29 cellular contexts compared by ENCODE assay signal in the genomic region with DNA sequence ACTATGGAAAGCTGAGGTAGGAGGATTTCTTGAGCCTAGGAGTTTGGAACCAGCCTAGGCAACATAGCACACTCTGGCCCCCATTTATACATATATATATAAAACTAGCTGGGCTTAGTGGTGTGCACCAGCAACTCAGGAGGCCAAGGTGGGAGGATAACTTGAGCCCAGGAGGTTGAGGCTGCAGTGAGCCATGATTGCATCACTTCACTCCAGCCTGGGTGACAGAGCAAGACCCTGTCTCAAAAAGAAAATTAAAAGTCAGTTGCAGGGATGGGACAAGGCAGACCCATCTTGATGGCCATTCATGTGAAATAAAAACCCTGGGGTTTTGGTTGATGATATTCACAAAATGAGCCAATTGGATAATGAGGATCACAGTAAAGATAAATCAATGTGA. TPM values are rescaled to one million over a fixed set of nuclear protein-coding genes. Genes with fewer than 3 reads are reported as not detected.
DNase-seq lines count a peak whose midpoint lies in the region; ATAC-seq, FAIRE-seq and TF ChIP-seq lines count a peak whose summit lies in the region.
"Had no signal": no experiment of that assay in that cellular context is flagged by ENCODE, and none has a peak within 500 bp of the region (broad histone marks: within the 10 kb centered on the region; RNA-seq: fewer than 3 reads in every experiment).

No MANE protein-coding gene starts in this region.

- H3K36me3 ChIP-seq in HepG2 (replicated peaks in 1 of 2; ENCODE audit: control insufficient read depth in 1 of 2, insufficient read depth in 2 of 2, low read length in 2 of 2) = peaks cover 17 to 32% of the 10 kb centered on the region in 2 experiments; a peak in 4 of 5 replicates
- H3K36me3 ChIP-seq in right lobe of liver = no peaks in the 10 kb centered on the region
- no peaks in the 10 kb centered on the region for H3K36me3 ChIP-seq in neural progenitor cell
- H3K36me3 ChIP-seq: BE2C had no signal

- TF ChIP-seq CTCF in HepG2 (CRISPR knock-in tag; IDR thresholded peaks at IDR 0.05) (no peak), right lobe of liver (IDR thresholded peaks at IDR 0.05) (no peak), RWPE1 (conservative IDR thresholded peaks at IDR 0.05; ENCODE audit: low read depth) (no peak), neural progenitor cell (IDR thresholded peaks at IDR 0.05) (no peak)

- no peaks in the 10 kb centered on the region for H4K20me1 ChIP-seq in HepG2 (ENCODE audit: insufficient read depth, low read length)
- peaks cover 6% of the 10 kb centered on the region for H4K20me1 ChIP-seq in neural progenitor cell (ENCODE audit: low read depth)
- H4K20me1 ChIP-seq: BLaER1 treated with 17β-estradiol and CSF1 and Interleukin-3, amounts not matched to agents 10 nM and 100 nM had no signal

- H3K27ac ChIP-seq in HepG2 (ENCODE audit: extremely low read length, insufficient read depth, low read length) (no peak overlapping the region), right lobe of liver (no peak overlapping the region), RWPE1 (peak overlapping the region; percentile 33), epithelial cell of prostate (peak overlapping the region; percentile 26), neural progenitor cell (peak overlapping the region; percentile 29)
- H3K27ac ChIP-seq: A549; BLaER1 treated with 17β-estradiol and CSF1 and Interleukin-3, amounts not matched to agents 10 nM and 100 nM; GM23248 had no signal

- TF ChIP-seq RAD21 in HepG2 (CRISPR knock-in tag; IDR thresholded peaks at IDR 0.05) = no peak

- CTCF ChIA-PET in HepG2 (lab: Yijun Ruan, JAX; ENCODE audit: low intra/inter-chr PET ratio, low total read pairs) (no interaction called here), RWPE1 (lab: Yijun Ruan, JAX) (no interaction called here)

- no peak for DNase-seq in HepG2 (ENCODE audit: low spot score)
- DNase-seq in right lobe of liver = no peak
- no peak for DNase-seq in RWPE1 (ENCODE audit: low spot score)
- DNase-seq in epithelial cell of prostate (ENCODE audit: low read depth, low spot score) = no peak
- no peak for DNase-seq in neural progenitor cell (ENCODE audit: low spot score)
- DNase-seq in OCI-M2 (lab: John Stamatoyannopoulos, UW; ENCODE audit: unreplicated experiment) = no peak
- DNase-seq: 8988T; ACHN; AML-193; BE2C; Calu3; CD4-positive, alpha-beta T cell; COR-L47; DMS53; DMS79 treated with DMSO at 0.1 percent for 48 hours; GF-D8; GM23248; HFFc6 had no signal

- H3K4me3 ChIP-seq in HepG2 (replicated peaks in 1 of 3; ENCODE audit: insufficient read depth in 1 of 3, low read depth in 2 of 3, low read length in 3 of 3) (no peak overlapping the region), right lobe of liver (no peak overlapping the region), neural progenitor cell (no peak overlapping the region)
- H3K4me3 ChIP-seq: A549; BLaER1 treated with 17β-estradiol and CSF1 and Interleukin-3, amounts not matched to agents 10 nM and 100 nM; GM23248; HAP-1 had no signal

- H3K9me3 Mint-ChIP-seq in neural progenitor cell = no peaks in the 10 kb centered on the region
- H3K9me3 Mint-ChIP-seq: CD14-positive monocyte; CD4-positive, alpha-beta T cell; HFFc6 had no signal

- peaks cover 11% of the 10 kb centered on the region for H3K27me3 Mint-ChIP-seq in neural progenitor cell (ENCODE audit: insufficient read depth, low read depth)
- H3K27me3 Mint-ChIP-seq: CD4-positive, alpha-beta T cell had no signal

- H3K36me3 Mint-ChIP-seq in neural progenitor cell = peaks cover 7% of the 10 kb centered on the region

- no peak overlapping the region for H3K4me3 Mint-ChIP-seq in neural progenitor cell
- H3K4me3 Mint-ChIP-seq: CD14-positive monocyte; CD4-positive, alpha-beta T cell; HFFc6 had no signal

- H3K9ac ChIP-seq in HepG2 (ENCODE audit: insufficient read depth, low read depth, low read length) (no peak overlapping the region), neural progenitor cell (no peak overlapping the region)
- H3K9ac ChIP-seq: BLaER1 treated with 17β-estradiol and CSF1 and Interleukin-3, amounts not matched to agents 10 nM and 100 nM; GM23248 had no signal

- H3K27me3 ChIP-seq in HepG2 (ENCODE audit: control insufficient read depth in 1 of 2, insufficient read depth in 2 of 2, low read length in 2 of 2) = no peaks in the 10 kb centered on the region
- H3K27me3 ChIP-seq in right lobe of liver = no peaks in the 10 kb centered on the region
- no peaks in the 10 kb centered on the region for H3K27me3 ChIP-seq in neural progenitor cell
- H3K27me3 ChIP-seq: BE2C; BLaER1 treated with 17β-estradiol and CSF1 and Interleukin-3, amounts not matched to agents 10 nM and 100 nM had no signal

- ATAC-seq in HepG2 (no peak), right lobe of liver (no peak), HG02623 (IDR thresholded peaks at IDR 0.05; ENCODE audit: unreplicated experiment) (no peak), GM19467 (IDR thresholded peaks at IDR 0.05; ENCODE audit: unreplicated experiment) (no peak)
- ATAC-seq: A549 had no signal

- H3F3A ChIP-seq in neural progenitor cell (ENCODE audit: low read depth) = peaks cover 62% of the 10 kb centered on the region

- H2AFZ ChIP-seq in HepG2 (ENCODE audit: low read length) = no peak overlapping the region
- H2AFZ ChIP-seq in neural progenitor cell (replicated peaks) = no peak overlapping the region
- H2AFZ ChIP-seq: GM23248 had no signal

- H3K79me2 ChIP-seq in HepG2 (ENCODE audit: insufficient read depth, low read length) = no peaks in the 10 kb centered on the region
- no peaks in the 10 kb centered on the region for H3K79me2 ChIP-seq in neural progenitor cell (ENCODE audit: low read depth)

- peaks cover 9% of the 10 kb centered on the region for H3K4me1 Mint-ChIP-seq in neural progenitor cell
- H3K4me1 Mint-ChIP-seq: CD14-positive monocyte had no signal

- H3K9me3 ChIP-seq in HepG2 (ENCODE audit: low read length) = no peaks in the 10 kb centered on the region
- no peaks in the 10 kb centered on the region for H3K9me3 ChIP-seq in right lobe of liver
- H3K9me3 ChIP-seq in neural progenitor cell (ENCODE audit: low read depth) = no peaks in the 10 kb centered on the region
- H3K9me3 ChIP-seq: A549; BE2C; BLaER1 treated with 17β-estradiol and CSF1 and Interleukin-3, amounts not matched to agents 10 nM and 100 nM; HAP-1 had no signal

- no peak for TF ChIP-seq POLR2A in HepG2 (IDR thresholded peaks at IDR 0.05; ENCODE audit: insufficient read depth in 1 of 2, low read depth in 2 of 2, low read length in 2 of 2)
- TF ChIP-seq POLR2A in right lobe of liver (IDR thresholded peaks at IDR 0.05) = no peak

- no peak for FAIRE-seq in HepG2 (lab: Jason Lieb, UNC)
- FAIRE-seq: A549, GM12891, GM18507, H54 had no signal

- intact Hi-C loops in HepG2 (cut with micrococcal nuclease; ENCODE audit: unreplicated experiment) (no loop called here), right lobe of liver (cut with DNase I) (no loop called here)

- H3K4me1 ChIP-seq in HepG2 (ENCODE audit: insufficient read depth, low read length) (peaks cover 12% of the 10 kb centered on the region), right lobe of liver (no peaks in the 10 kb centered on the region), neural progenitor cell (peaks cover 7% of the 10 kb centered on the region)
- H3K4me1 ChIP-seq: A549, BE2C, HAP-1 had no signal

- no TSS peak for BruUV-seq in HepG2 (replicated peaks; lab: Mats Ljungman, UMichigan)

- TF ChIP-seq EP300 in HepG2 (IDR thresholded peaks at IDR 0.05; ENCODE audit: low read depth in 2 of 2, low read length in 2 of 2) = no peak
- TF ChIP-seq EP300 in HepG2 (CRISPR knock-in tag; IDR thresholded peaks at IDR 0.05; ENCODE audit: borderline replicate concordance) = no peak

- in situ Hi-C loops in HepG2 (cut with HindIII; ENCODE audit: extremely low pct_ligation_motif_present, low pct_unique_long_range_greater_than_20kb) = no loop called here

- H3K4me2 ChIP-seq in HepG2 (ENCODE audit: low read depth, low read length) (no peak overlapping the region), neural progenitor cell (no peak overlapping the region)
- H3K4me2 ChIP-seq: A549 had no signal

- no peak overlapping the region for H3K27ac Mint-ChIP-seq in neural progenitor cell
- H3K27ac Mint-ChIP-seq: CD4-positive, alpha-beta T cell; HFFc6 had no signal

- POLR2A ChIA-PET in HepG2 (lab: Yijun Ruan, JAX) = interaction anchor here (1.3 kb wide), 1 partner anchor 12 kb away, joined by 3 read pairs; a partner anchor contains a TSS
- POLR2A ChIA-PET in RWPE1 (lab: Yijun Ruan, JAX; ENCODE audit: low non-redundant PET) = interaction anchor here (0.6 kb wide), 2 partner anchors 71 to 547 kb away, joined by 3 to 4 read pairs; no protein-coding TSS in a partner anchor

RNA-seq across cellular contexts. Expression of a gene that starts 6.6 kb away (rescaled TPM):
- total RNA-seq in HepG2 (2016; rRNA removed; fragmentation: Illumina TruSeq; extraction: Trizol) (15.9 and 18.0 TPM in 2 replicates), right lobe of liver (10 to 100 TPM in 4 of 6 experiments, 1 to 10 TPM in 2; 3.6 to 21.1 (median 17.3) TPM), neural progenitor cell (ENCODE audit: low replicate concordance) (29.2 and 50.0 TPM in 2 replicates)
- total RNA-seq in HepG2 (2016; cell fraction: cytosol; rRNA removed; fragmentation: Illumina TruSeq; extraction: Trizol; ENCODE audit: low read depth) = 1.5 and 3.1 TPM in 2 replicates
- 14.1 and 17.5 TPM in 2 replicates for total RNA-seq in HepG2 (2016; cell fraction: insoluble cytoplasmic fraction; rRNA removed; fragmentation: Illumina TruSeq; extraction: Trizol)
- 4.5 and 5.7 TPM in 2 replicates for total RNA-seq in HepG2 (2016; cell fraction: membrane; rRNA removed; fragmentation: Illumina TruSeq; extraction: Trizol)
- 27.0 and 30.2 TPM in 2 replicates for total RNA-seq in HepG2 (2016; cell fraction: nucleus; rRNA removed; fragmentation: Illumina TruSeq; extraction: Trizol)
- polyA plus RNA-seq in HepG2 (2011; rRNA removed) = 49.3 and 58.3 TPM in 2 replicates
- polyA plus RNA-seq in HepG2 (2011; cell fraction: cytosol; rRNA removed) = 19.9 and 20.1 TPM in 2 replicates
- 258 and 287 TPM in 2 replicates for polyA plus RNA-seq in HepG2 (2011; cell fraction: nucleus; rRNA removed)
- 29.0 and 51.4 TPM in 2 replicates for polyA plus RNA-seq in HepG2 (2012)
- polyA plus RNA-seq in HepG2 (2016; cell fraction: cytosol; fragmentation: Illumina TruSeq; extraction: Trizol; ENCODE audit: low read depth) = 2.6 and 3.1 TPM in 2 replicates
- polyA plus RNA-seq in HepG2 (2016; cell fraction: insoluble cytoplasmic fraction; fragmentation: Illumina TruSeq; extraction: Trizol; ENCODE audit: low read depth) = 25.8 and 31.0 TPM in 2 replicates
- polyA plus RNA-seq in HepG2 (2016; cell fraction: membrane; fragmentation: Illumina TruSeq; extraction: Trizol; ENCODE audit: low read depth) = 4.9 and 6.0 TPM in 2 replicates
- polyA plus RNA-seq in HepG2 (2016; cell fraction: nucleus; fragmentation: Illumina TruSeq; extraction: Trizol; ENCODE audit: insufficient read depth, low read depth) = 114 and 125 TPM in 2 replicates
- polyA minus RNA-seq in HepG2 (2011; rRNA and poly(A)+ RNA removed; ENCODE audit: low replicate concordance) = 25.0 and 30.0 TPM in 2 replicates
- polyA minus RNA-seq in HepG2 (2011; cell fraction: cytosol; rRNA and poly(A)+ RNA removed) = 4.9 and 8.5 TPM in 2 replicates
- polyA minus RNA-seq in HepG2 (2011; cell fraction: nucleus; rRNA and poly(A)+ RNA removed) = 61.3 and 64.4 TPM in 2 replicates

RNA-seq across cellular contexts. Expression of a gene that starts 12.6 kb away (rescaled TPM):
- 45.9 and 71.8 TPM in 2 replicates for total RNA-seq in HepG2 (2016; rRNA removed; fragmentation: Illumina TruSeq; extraction: Trizol)
- total RNA-seq in HepG2 (2016; cell fraction: cytosol; rRNA removed; fragmentation: Illumina TruSeq; extraction: Trizol; ENCODE audit: low read depth) = 12.3 and 14.4 TPM in 2 replicates
- 38.9 and 75.5 TPM in 2 replicates for total RNA-seq in HepG2 (2016; cell fraction: insoluble cytoplasmic fraction; rRNA removed; fragmentation: Illumina TruSeq; extraction: Trizol)
- total RNA-seq in HepG2 (2016; cell fraction: membrane; rRNA removed; fragmentation: Illumina TruSeq; extraction: Trizol) = 27.5 and 28.2 TPM in 2 replicates
- total RNA-seq in HepG2 (2016; cell fraction: nucleus; rRNA removed; fragmentation: Illumina TruSeq; extraction: Trizol) = 63.3 and 78.0 TPM in 2 replicates
- polyA plus RNA-seq in HepG2 (2011; rRNA removed) = 61.8 and 68.8 TPM in 2 replicates
- polyA plus RNA-seq in HepG2 (2011; cell fraction: cytosol; rRNA removed) = 21.9 and 29.1 TPM in 2 replicates
- polyA plus RNA-seq in HepG2 (2011; cell fraction: nucleus; rRNA removed) = 392 and 449 TPM in 2 replicates
- 45.5 and 49.9 TPM in 2 replicates for polyA plus RNA-seq in HepG2 (2012)
- polyA plus RNA-seq in HepG2 (2016; cell fraction: cytosol; fragmentation: Illumina TruSeq; extraction: Trizol; ENCODE audit: low read depth) = 9.2 and 9.4 TPM in 2 replicates
- 31.3 and 38.2 TPM in 2 replicates for polyA plus RNA-seq in HepG2 (2016; cell fraction: insoluble cytoplasmic fraction; fragmentation: Illumina TruSeq; extraction: Trizol; ENCODE audit: low read depth)
- 17.7 and 19.1 TPM in 2 replicates for polyA plus RNA-seq in HepG2 (2016; cell fraction: membrane; fragmentation: Illumina TruSeq; extraction: Trizol; ENCODE audit: low read depth)
- 189 and 203 TPM in 2 replicates for polyA plus RNA-seq in HepG2 (2016; cell fraction: nucleus; fragmentation: Illumina TruSeq; extraction: Trizol; ENCODE audit: insufficient read depth, low read depth)
- 37.3 and 128 TPM in 2 replicates for polyA minus RNA-seq in HepG2 (2011; rRNA and poly(A)+ RNA removed; ENCODE audit: low replicate concordance)
- polyA minus RNA-seq in HepG2 (2011; cell fraction: cytosol; rRNA and poly(A)+ RNA removed) = 32.2 and 37.4 TPM in 2 replicates
- polyA minus RNA-seq in HepG2 (2011; cell fraction: nucleus; rRNA and poly(A)+ RNA removed) = 56.0 and 56.3 TPM in 2 replicates
- 10 to 100 TPM; 21.5 to 36.1 (median 25.9) TPM for total RNA-seq in right lobe of liver
- 21.5 and 64.6 TPM in 2 replicates for total RNA-seq in neural progenitor cell (ENCODE audit: low replicate concordance)

RNA-seq across cellular contexts. Expression of a gene that starts 17.1 kb away (rescaled TPM):
- total RNA-seq in HepG2 (2016; rRNA removed; fragmentation: Illumina TruSeq; extraction: Trizol) (7.0 and 16.7 TPM in 2 replicates), right lobe of liver (1 to 10 TPM; 3.2 to 9.9 (median 5.0) TPM), neural progenitor cell (ENCODE audit: low replicate concordance) (85.3 and 234 TPM in 2 replicates)
- 5.8 and 8.2 TPM in 2 replicates for total RNA-seq in HepG2 (2016; cell fraction: cytosol; rRNA removed; fragmentation: Illumina TruSeq; extraction: Trizol; ENCODE audit: low read depth)
- total RNA-seq in HepG2 (2016; cell fraction: insoluble cytoplasmic fraction; rRNA removed; fragmentation: Illumina TruSeq; extraction: Trizol) = 6.0 and 18.2 TPM in 2 replicates
- 8.1 and 9.1 TPM in 2 replicates for total RNA-seq in HepG2 (2016; cell fraction: membrane; rRNA removed; fragmentation: Illumina TruSeq; extraction: Trizol)
- total RNA-seq in HepG2 (2016; cell fraction: nucleus; rRNA removed; fragmentation: Illumina TruSeq; extraction: Trizol) = 18.1 and 22.9 TPM in 2 replicates
- 20.2 and 25.0 TPM in 2 replicates for polyA plus RNA-seq in HepG2 (2011; rRNA removed)
- polyA plus RNA-seq in HepG2 (2011; cell fraction: cytosol; rRNA removed) = 18.2 and 20.9 TPM in 2 replicates
- polyA plus RNA-seq in HepG2 (2011; cell fraction: nucleus; rRNA removed) = 49.4 and 65.3 TPM in 2 replicates
- polyA plus RNA-seq in HepG2 (2012) = 21.2 TPM in 2 replicates
- polyA plus RNA-seq in HepG2 (2016; cell fraction: cytosol; fragmentation: Illumina TruSeq; extraction: Trizol; ENCODE audit: low read depth) = 1.3 and 1.5 TPM in 2 replicates
- polyA plus RNA-seq in HepG2 (2016; cell fraction: insoluble cytoplasmic fraction; fragmentation: Illumina TruSeq; extraction: Trizol; ENCODE audit: low read depth) = 6.6 and 7.2 TPM in 2 replicates
- polyA plus RNA-seq in HepG2 (2016; cell fraction: membrane; fragmentation: Illumina TruSeq; extraction: Trizol; ENCODE audit: low read depth) = 3.5 and 3.7 TPM in 2 replicates
- polyA plus RNA-seq in HepG2 (2016; cell fraction: nucleus; fragmentation: Illumina TruSeq; extraction: Trizol; ENCODE audit: insufficient read depth, low read depth) = 37.9 and 40.3 TPM in 2 replicates
- polyA minus RNA-seq in HepG2 (2011; rRNA and poly(A)+ RNA removed; ENCODE audit: low replicate concordance) = 53.5 and 64.7 TPM in 2 replicates
- polyA minus RNA-seq in HepG2 (2011; cell fraction: cytosol; rRNA and poly(A)+ RNA removed) = 28.8 and 29.1 TPM in 2 replicates
- 25.2 and 31.7 TPM in 2 replicates for polyA minus RNA-seq in HepG2 (2011; cell fraction: nucleus; rRNA and poly(A)+ RNA removed)

RNA-seq across cellular contexts. Expression of a gene that starts 30.5 kb away (rescaled TPM):
- total RNA-seq in HepG2 (2016; rRNA removed; fragmentation: Illumina TruSeq; extraction: Trizol) (not detected in 2 replicates), right lobe of liver (not detected), neural progenitor cell (ENCODE audit: low replicate concordance) (not detected in 2 replicates)
- not detected in 2 replicates for total RNA-seq in HepG2 (2016; cell fraction: cytosol; rRNA removed; fragmentation: Illumina TruSeq; extraction: Trizol; ENCODE audit: low read depth)
- not detected in 2 replicates for total RNA-seq in HepG2 (2016; cell fraction: insoluble cytoplasmic fraction; rRNA removed; fragmentation: Illumina TruSeq; extraction: Trizol)
- not detected in 2 replicates for total RNA-seq in HepG2 (2016; cell fraction: membrane; rRNA removed; fragmentation: Illumina TruSeq; extraction: Trizol)
- total RNA-seq in HepG2 (2016; cell fraction: nucleus; rRNA removed; fragmentation: Illumina TruSeq; extraction: Trizol) = not detected in 2 replicates
- not detected in 2 replicates for polyA plus RNA-seq in HepG2 (2011; rRNA removed)
- polyA plus RNA-seq in HepG2 (2011; cell fraction: cytosol; rRNA removed) = not detected in 2 replicates
- polyA plus RNA-seq in HepG2 (2011; cell fraction: nucleus; rRNA removed) = not detected in 2 replicates
- not detected in 2 replicates for polyA plus RNA-seq in HepG2 (2012)
- not detected in 2 replicates for polyA plus RNA-seq in HepG2 (2016; cell fraction: cytosol; fragmentation: Illumina TruSeq; extraction: Trizol; ENCODE audit: low read depth)
- not detected in 2 replicates for polyA plus RNA-seq in HepG2 (2016; cell fraction: insoluble cytoplasmic fraction; fragmentation: Illumina TruSeq; extraction: Trizol; ENCODE audit: low read depth)
- polyA plus RNA-seq in HepG2 (2016; cell fraction: membrane; fragmentation: Illumina TruSeq; extraction: Trizol; ENCODE audit: low read depth) = not detected in 2 replicates
- not detected in 2 replicates for polyA plus RNA-seq in HepG2 (2016; cell fraction: nucleus; fragmentation: Illumina TruSeq; extraction: Trizol; ENCODE audit: insufficient read depth, low read depth)
- not detected in 2 replicates for polyA minus RNA-seq in HepG2 (2011; rRNA and poly(A)+ RNA removed; ENCODE audit: low replicate concordance)
- polyA minus RNA-seq in HepG2 (2011; cell fraction: cytosol; rRNA and poly(A)+ RNA removed) = not detected in 2 replicates
- polyA minus RNA-seq in HepG2 (2011; cell fraction: nucleus; rRNA and poly(A)+ RNA removed) = not detected in 2 replicates
- total RNA-seq: CD4-positive, alpha-beta T cell; Daoy; G401; GM23248; HFFc6 had no signal
- polyA plus RNA-seq: A549, CD14-positive monocyte, GM23248 had no signal

RNA-seq across cellular contexts. Expression of a gene that starts 39.3 kb away (rescaled TPM):
- not detected in 2 replicates for total RNA-seq in HepG2 (2016; rRNA removed; fragmentation: Illumina TruSeq; extraction: Trizol)
- total RNA-seq in HepG2 (2016; cell fraction: cytosol; rRNA removed; fragmentation: Illumina TruSeq; extraction: Trizol; ENCODE audit: low read depth) = not detected in 2 replicates
- total RNA-seq in HepG2 (2016; cell fraction: insoluble cytoplasmic fraction; rRNA removed; fragmentation: Illumina TruSeq; extraction: Trizol) = not detected in 2 replicates
- not detected in 2 replicates for total RNA-seq in HepG2 (2016; cell fraction: membrane; rRNA removed; fragmentation: Illumina TruSeq; extraction: Trizol)
- total RNA-seq in HepG2 (2016; cell fraction: nucleus; rRNA removed; fragmentation: Illumina TruSeq; extraction: Trizol) = not detected in 2 replicates
- polyA plus RNA-seq in HepG2 (2011; rRNA removed) = not detected in 2 replicates
- polyA plus RNA-seq in HepG2 (2011; cell fraction: cytosol; rRNA removed) = not detected in 2 replicates
- not detected in 2 replicates for polyA plus RNA-seq in HepG2 (2011; cell fraction: nucleus; rRNA removed)
- polyA plus RNA-seq in HepG2 (2012) = not detected in 2 replicates
- not detected in 2 replicates for polyA plus RNA-seq in HepG2 (2016; cell fraction: cytosol; fragmentation: Illumina TruSeq; extraction: Trizol; ENCODE audit: low read depth)
- polyA plus RNA-seq in HepG2 (2016; cell fraction: insoluble cytoplasmic fraction; fragmentation: Illumina TruSeq; extraction: Trizol; ENCODE audit: low read depth) = not detected in 2 replicates
- polyA plus RNA-seq in HepG2 (2016; cell fraction: membrane; fragmentation: Illumina TruSeq; extraction: Trizol; ENCODE audit: low read depth) = not detected in 2 replicates
- polyA plus RNA-seq in HepG2 (2016; cell fraction: nucleus; fragmentation: Illumina TruSeq; extraction: Trizol; ENCODE audit: insufficient read depth, low read depth) = not detected in 2 replicates
- polyA minus RNA-seq in HepG2 (2011; rRNA and poly(A)+ RNA removed; ENCODE audit: low replicate concordance) = not detected in 2 replicates
- polyA minus RNA-seq in HepG2 (2011; cell fraction: cytosol; rRNA and poly(A)+ RNA removed) = not detected in 2 replicates
- polyA minus RNA-seq in HepG2 (2011; cell fraction: nucleus; rRNA and poly(A)+ RNA removed) = not detected in 2 replicates
- not detected for total RNA-seq in right lobe of liver
- total RNA-seq in neural progenitor cell (ENCODE audit: low replicate concordance) = 0.03 TPM in 1 of 2 replicates, not detected in the other
- total RNA-seq: CD4-positive, alpha-beta T cell; Daoy; G401; GM23248; HFFc6 had no signal
- polyA plus RNA-seq: CD14-positive monocyte, GM23248 had no signal

Comparison
In these comparisons a context has a peak if more than half of its experiments do, and no peak if none do; other contexts are left out.
1. H3K27ac ChIP-seq: peak in RWPE1 (single experiment), epithelial cell of prostate (single experiment) and neural progenitor cell (single experiment); none in HepG2 (single experiment) and right lobe of liver (0 of 3).